9 cellular contexts compared by ENCODE assay signal in genomic region chr3:71753716-71754609, GRCh38. TPM values are rescaled to one million over a fixed set of nuclear protein-coding genes. Genes with fewer than 3 reads are reported as not detected.
DNase-seq lines count a peak whose midpoint lies in the region; ATAC-seq and TF ChIP-seq lines count a peak whose summit lies in the region.
"Had no signal": no experiment of that assay in that cellular context is flagged by ENCODE, and none has a peak within 500 bp of the region (broad histone marks: within the 10 kb centered on the region; RNA-seq: fewer than 3 reads in every experiment).

Gene GPR27 (plus strand): TSS chr3:71753855. CDS start chr3:71754050, 195 bp downstream.

- intact Hi-C loops in CD4-positive, alpha-beta T cell (cut with DNase I, micrococcal nuclease) = loop anchor here in 1 of 2 experiments (5.0 kb wide), 1 partner anchor 42 kb away; no protein-coding TSS in a partner anchor
- intact Hi-C loops in body of pancreas (cut with DNase I) = no loop called here

- ATAC-seq in CD4-positive, alpha-beta T cell (ENCODE audit: poor library complexity) = peak; percentile 58
- ATAC-seq in body of pancreas (peak; percentile 75), GM18505 (IDR thresholded peaks at IDR 0.05; ENCODE audit: unreplicated experiment) (no peak)
- ATAC-seq: K562 had no signal

- H3K36me3 Mint-ChIP-seq in CD4-positive, alpha-beta T cell (ENCODE audit: low read depth) = no peaks in the 10 kb centered on the region

- WGBS in body of pancreas, 2 donors = 1 to 2% methylated on average over 22 to 88 of the region's 131 CpGs

- H3K27ac ChIP-seq in CD4-positive, alpha-beta T cell (ENCODE audit: low read depth, low read length) = no peak within 1 kb of the TSS
- no peak within 1 kb of the TSS for H3K27ac ChIP-seq in body of pancreas
- H3K27ac ChIP-seq in iPS-18a (ENCODE audit: low read length) = no peak within 1 kb of the TSS
- no peak within 1 kb of the TSS for H3K27ac ChIP-seq in skeletal muscle tissue (ENCODE audit: low read depth, low read length)

- TF ChIP-seq CTCF in CD4-positive, alpha-beta T cell (IDR thresholded peaks at IDR 0.05) = no peak
- TF ChIP-seq CTCF in LNCaP clone FGC (IDR thresholded peaks at IDR 0.05; ENCODE audit: control insufficient read depth, extremely low read depth, insufficient read depth) = no peak
- TF ChIP-seq CTCF in body of pancreas (IDR thresholded peaks at IDR 0.05) = no peak

- H3K9ac ChIP-seq in iPS-18a (ENCODE audit: low read length) (no peak within 1 kb of the TSS), skeletal muscle tissue (ENCODE audit: low read depth in 1 of 3, low read length in 3 of 3) (peak within 1 kb of the TSS in 1 of 3 donors; percentile 8)

- H3K27me3 Mint-ChIP-seq in CD4-positive, alpha-beta T cell = peaks cover 50% of the 10 kb centered on the region

- peak within 1 kb of the TSS; percentile 36 for H3K4me3 ChIP-seq in LNCaP clone FGC (ENCODE audit: low read depth, low read length)
- H3K4me3 ChIP-seq in body of pancreas = no peak within 1 kb of the TSS
- H3K4me3 ChIP-seq in iPS-18a (ENCODE audit: low read length) = peak within 1 kb of the TSS; percentile 49
- H3K4me3 ChIP-seq in skeletal muscle tissue (ENCODE audit: low read length in 3 of 3) = peak within 1 kb of the TSS; percentile 34 to 79 (median 69)
- H3K4me3 ChIP-seq: K562 had no signal

- no peaks in the 10 kb centered on the region for H3K9me3 Mint-ChIP-seq in CD4-positive, alpha-beta T cell

- POLR2A ChIA-PET in CD4-positive, alpha-beta T cell (lab: Charles Lee) = interaction anchor here (1.0 kb wide), 1 partner anchor 24 kb away, joined by 3 read pairs; no protein-coding TSS in a partner anchor

- CTCF ChIA-PET in CD4-positive, alpha-beta T cell (lab: Charles Lee) = no interaction called here

- H3K4me1 Mint-ChIP-seq in CD4-positive, alpha-beta T cell (ENCODE audit: low read depth) = peaks cover 8% of the 10 kb centered on the region

- H3K4me3 Mint-ChIP-seq in CD4-positive, alpha-beta T cell = peak within 1 kb of the TSS; percentile 86

- H3K4me1 ChIP-seq in body of pancreas (peaks cover 8% of the 10 kb centered on the region), iPS-18a (ENCODE audit: control insufficient read depth, low read depth, low read length) (peaks cover 9% of the 10 kb centered on the region), skeletal muscle tissue (ENCODE audit: control insufficient read depth in 3 of 3, insufficient read depth in 3 of 3, low read length in 3 of 3) (peaks cover 2 to 5% (median 3%) of the 10 kb centered on the region in 3 donors)

- no peak within 1 kb of the TSS for H3K27ac Mint-ChIP-seq in CD4-positive, alpha-beta T cell

- H3K9me3 ChIP-seq in CD4-positive, alpha-beta T cell (ENCODE audit: control insufficient read depth, low read length) = no peaks in the 10 kb centered on the region
- H3K9me3 ChIP-seq in body of pancreas (no peaks in the 10 kb centered on the region), iPS-18a (ENCODE audit: control insufficient read depth, low read depth, low read length) (no peaks in the 10 kb centered on the region), skeletal muscle tissue (ENCODE audit: control insufficient read depth in 3 of 3, low read length in 3 of 3) (no peaks in the 10 kb centered on the region)

- DNase-seq in CD4-positive, alpha-beta T cell = no peak
- peak; percentile 8 for DNase-seq in LNCaP clone FGC (ENCODE audit: low read depth)
- DNase-seq in body of pancreas = peak; percentile 22 to 36 (median 30)
- no peak for DNase-seq in Kasumi-1 (lab: John Stamatoyannopoulos, UW)
- no peak for DNase-seq in RPMI8226

- H3K36me3 ChIP-seq in body of pancreas (replicated peaks in 1 of 2; ENCODE audit: insufficient read depth in 1 of 2, low read depth in 2 of 2) (no peaks in the 10 kb centered on the region), iPS-18a (ENCODE audit: control insufficient read depth, low read depth, low read length) (no peaks in the 10 kb centered on the region), skeletal muscle tissue (ENCODE audit: control insufficient read depth in 3 of 3, insufficient read depth in 3 of 3, low read length in 3 of 3) (no peaks in the 10 kb centered on the region)

- peak in 1 of 3 donors; percentile 12 for TF ChIP-seq POLR2A in body of pancreas (IDR thresholded peaks at IDR 0.05)
- TF ChIP-seq POLR2A in GM18505 (IDR thresholded peaks at IDR 0.05; ENCODE audit: borderline replicate concordance, extremely low read depth, insufficient read depth, insufficient read length) = no peak

- peaks cover 27% of the 10 kb centered on the region for H3K27me3 ChIP-seq in CD4-positive, alpha-beta T cell (ENCODE audit: control insufficient read depth, insufficient read depth, low read length)
- H3K27me3 ChIP-seq in body of pancreas (no peaks in the 10 kb centered on the region), iPS-18a (ENCODE audit: control insufficient read depth, insufficient read depth, low read length) (peaks cover 40% of the 10 kb centered on the region), skeletal muscle tissue (ENCODE audit: control insufficient read depth in 3 of 3, insufficient read depth in 3 of 3, low read length in 3 of 3) (peaks cover 17 to 45% (median 26%) of the 10 kb centered on the region in 3 donors)

RNA-seq across cellular contexts. Expression of gene GPR27, which starts in this region (rescaled TPM):
- 1 to 10 TPM in 1 of 2 experiments, under 1 TPM in 1; 0.84 to 1.1 TPM for total RNA-seq in CD4-positive, alpha-beta T cell
- total RNA-seq in body of pancreas = 1 to 10 TPM in 1 of 2 donors, under 1 TPM in 1; 0.33 to 2.3 TPM
- 1.6 TPM for total RNA-seq in skeletal muscle tissue
- total RNA-seq: K562 had no signal

Comparison
In these comparisons a context has a peak if more than half of its experiments do, and no peak if none do; other contexts are left out.
1. DNase-seq: peak in LNCaP clone FGC (single experiment) and body of pancreas (4 of 4); none in CD4-positive, alpha-beta T cell (0 of 10), Kasumi-1 (0 of 2) and RPMI8226 (single experiment).
2. H3K4me3 ChIP-seq: peak in LNCaP clone FGC (single experiment), iPS-18a (single experiment) and skeletal muscle tissue (3 of 3); none in body of pancreas (0 of 2).